ENCODE assay signal across 34 cellular contexts in genomic region chr5:21654551-21654950, GRCh38.
"Had no signal": no experiment of that assay in that cellular context is flagged by ENCODE, and none has a peak within 500 bp of the region (broad histone marks: within the 10 kb centered on the region; RNA-seq: fewer than 3 reads in every experiment).

No MANE protein-coding gene starts in this region.

- H3K4me3 Mint-ChIP-seq: activated B cell treated with CpG ODN at 0.5 μM for 24 hours; activated CD4-positive, alpha-beta memory T cell treated with anti-CD3 and anti-CD28 coated beads for 36 hours; activated CD4-positive, alpha-beta memory T cell treated with anti-CD3 and anti-CD28 coated beads, Interleukin-2, amount 10 ng/mL, durations not matched to agents 7 days and 5 days; activated CD4-positive, alpha-beta T cell treated with anti-CD3 and anti-CD28 coated beads for 36 hours; activated CD4-positive, alpha-beta T cell treated with anti-CD3 and anti-CD28 coated beads, Interleukin-2, amount 10 ng/mL, durations not matched to agents 24 days and 14 days; activated CD4-positive, alpha-beta T cell treated with anti-CD3 and anti-CD28 coated beads, Interleukin-2, amount 10 ng/mL, durations not matched to agents 7 days and 5 days; activated CD8-positive, alpha-beta memory T cell treated with anti-CD3 and anti-CD28 coated beads, Interleukin-2, amount 10 ng/mL, durations not matched to agents 7 days and 5 days; activated CD8-positive, alpha-beta T cell treated with anti-CD3 and anti-CD28 coated beads for 36 hours; activated CD8-positive, alpha-beta T cell treated with anti-CD3 and anti-CD28 coated beads, Interleukin-2, amount 10 ng/mL, durations not matched to agents 7 days and 5 days; T-cell; T-helper 1 cell treated with Interleukin-12 subunit alpha and Interleukin-12 subunit beta and Interleukin-4 antibody, amounts not matched to agents 30 μg/mL and 1 μg/mL, for 36 hours; T-helper 17 cell; T-helper 2 cell treated with Interferon-gamma antibody and Interleukin-4, amounts not matched to agents 5 μg/mL and 100 μg/mL, for 36 hours; WTC11 had no signal

- FAIRE-seq: TTC549 had no signal

- H3K9me3 Mint-ChIP-seq: activated B cell treated with CpG ODN at 0.5 μM for 24 hours; activated CD4-positive, alpha-beta T cell treated with anti-CD3 and anti-CD28 coated beads, Interleukin-2, amount 10 ng/mL, durations not matched to agents 24 days and 14 days; activated CD4-positive, alpha-beta T cell treated with anti-CD3 and anti-CD28 coated beads, Interleukin-2, amount 10 ng/mL, durations not matched to agents 7 days and 5 days; activated CD8-positive, alpha-beta T cell treated with anti-CD3 and anti-CD28 coated beads for 36 hours; T-helper 1 cell treated with Interleukin-12 subunit alpha and Interleukin-12 subunit beta and Interleukin-4 antibody, amounts not matched to agents 30 μg/mL and 1 μg/mL, for 36 hours; WTC11 had no signal

- H3K36me3 Mint-ChIP-seq: activated CD4-positive, alpha-beta memory T cell treated with anti-CD3 and anti-CD28 coated beads for 36 hours; activated CD8-positive, alpha-beta memory T cell treated with anti-CD3 and anti-CD28 coated beads, Interleukin-2, amount 10 ng/mL, durations not matched to agents 7 days and 5 days; T-cell; WTC11 had no signal

- H3K27ac ChIP-seq: VCaP, WERI-Rb-1 had no signal

- H3K4me1 Mint-ChIP-seq: activated B cell treated with CpG ODN at 0.5 μM for 24 hours; activated CD4-positive, alpha-beta memory T cell treated with anti-CD3 and anti-CD28 coated beads, Interleukin-2, amount 10 ng/mL, durations not matched to agents 7 days and 5 days; activated CD4-positive, alpha-beta T cell treated with anti-CD3 and anti-CD28 coated beads for 36 hours; activated CD4-positive, alpha-beta T cell treated with anti-CD3 and anti-CD28 coated beads, Interleukin-2, amount 10 ng/mL, durations not matched to agents 24 days and 14 days; activated CD4-positive, alpha-beta T cell treated with anti-CD3 and anti-CD28 coated beads, Interleukin-2, amount 10 ng/mL, durations not matched to agents 7 days and 5 days; activated CD8-positive, alpha-beta memory T cell treated with anti-CD3 and anti-CD28 coated beads, Interleukin-2, amount 10 ng/mL, durations not matched to agents 7 days and 5 days; T-cell; T-helper 17 cell; WTC11 had no signal

- DNase-seq: activated B cell treated with CpG ODN at 0.5 μM for 24 hours; activated CD4-positive, alpha-beta memory T cell treated with anti-CD3 and anti-CD28 coated beads for 36 hours; activated CD4-positive, alpha-beta memory T cell treated with anti-CD3 and anti-CD28 coated beads, Interleukin-2, amount 10 ng/mL, durations not matched to agents 7 days and 5 days; activated CD4-positive, alpha-beta T cell treated with anti-CD3 and anti-CD28 coated beads for 1 hour; activated CD4-positive, alpha-beta T cell treated with anti-CD3 and anti-CD28 coated beads for 36 hours; activated CD4-positive, alpha-beta T cell treated with anti-CD3 and anti-CD28 coated beads for 4 hours; activated CD4-positive, alpha-beta T cell treated with anti-CD3 and anti-CD28 coated beads for 48 hours; activated CD4-positive, alpha-beta T cell treated with anti-CD3 and anti-CD28 coated beads, Interleukin-2, amount 10 ng/mL, durations not matched to agents 24 days and 14 days; activated CD4-positive, alpha-beta T cell treated with anti-CD3 and anti-CD28 coated beads, Interleukin-2, amount 10 ng/mL, durations not matched to agents 7 days and 5 days; activated CD4-positive, alpha-beta T cell treated with anti-CD3 and anti-CD28 coated beads, Interleukin-2, amount 50 U/mL, for 1 hour; activated CD4-positive, alpha-beta T cell treated with anti-CD3 and anti-CD28 coated beads, Interleukin-2, amount 50 U/mL, for 4 hours; activated CD4-positive, alpha-beta T cell treated with anti-CD3 and anti-CD28 coated beads, Interleukin-2, amount 50 U/mL, for 48 hours; activated CD4-positive, CD25-positive, alpha-beta regulatory T cell; activated CD4-positive, CD25-positive, alpha-beta regulatory T cell treated with anti-CD3 and anti-CD28 coated beads, Interleukin-2, amount 50 U/mL, for 72 hours; activated CD8-positive, alpha-beta memory T cell treated with anti-CD3 and anti-CD28 coated beads for 24 hours; activated CD8-positive, alpha-beta memory T cell treated with anti-CD3 and anti-CD28 coated beads, Interleukin-2, amount 10 ng/mL, durations not matched to agents 7 days and 5 days; activated CD8-positive, alpha-beta memory T cell treated with anti-CD3 and anti-CD28 coated beads, Interleukin-2, amount 50 U/mL, for 4 hours; activated CD8-positive, alpha-beta memory T cell treated with anti-CD3 and anti-CD28 coated beads, Interleukin-2, amount 50 U/mL, for 48 hours; activated CD8-positive, alpha-beta T cell treated with anti-CD3 and anti-CD28 coated beads for 36 hours; activated CD8-positive, alpha-beta T cell treated with anti-CD3 and anti-CD28 coated beads, Interleukin-2, amount 10 ng/mL, durations not matched to agents 7 days and 5 days; activated T-cell treated with anti-CD3 and anti-CD28 coated beads for 4 hours; T-cell; T-helper 1 cell; T-helper 17 cell; T-helper 2 cell; T-helper 9 cell; T1000; WERI-Rb-1 had no signal

- H3K36me3 ChIP-seq: WERI-Rb-1 had no signal

- H3K27me3 Mint-ChIP-seq: activated B cell treated with CpG ODN at 0.5 μM for 24 hours; activated CD4-positive, alpha-beta memory T cell treated with anti-CD3 and anti-CD28 coated beads for 36 hours; activated CD4-positive, alpha-beta memory T cell treated with anti-CD3 and anti-CD28 coated beads, Interleukin-2, amount 10 ng/mL, durations not matched to agents 7 days and 5 days; activated CD4-positive, alpha-beta T cell treated with anti-CD3 and anti-CD28 coated beads for 36 hours; activated CD4-positive, alpha-beta T cell treated with anti-CD3 and anti-CD28 coated beads, Interleukin-2, amount 10 ng/mL, durations not matched to agents 24 days and 14 days; activated CD4-positive, alpha-beta T cell treated with anti-CD3 and anti-CD28 coated beads, Interleukin-2, amount 10 ng/mL, durations not matched to agents 7 days and 5 days; activated CD8-positive, alpha-beta memory T cell treated with anti-CD3 and anti-CD28 coated beads, Interleukin-2, amount 10 ng/mL, durations not matched to agents 7 days and 5 days; activated CD8-positive, alpha-beta T cell treated with anti-CD3 and anti-CD28 coated beads for 36 hours; T-cell; T-helper 17 cell had no signal

- H3K27ac Mint-ChIP-seq: activated B cell treated with CpG ODN at 0.5 μM for 24 hours; activated CD4-positive, alpha-beta memory T cell treated with anti-CD3 and anti-CD28 coated beads for 36 hours; activated CD4-positive, alpha-beta memory T cell treated with anti-CD3 and anti-CD28 coated beads, Interleukin-2, amount 10 ng/mL, durations not matched to agents 7 days and 5 days; activated CD4-positive, alpha-beta T cell treated with anti-CD3 and anti-CD28 coated beads for 36 hours; activated CD4-positive, alpha-beta T cell treated with anti-CD3 and anti-CD28 coated beads, Interleukin-2, amount 10 ng/mL, durations not matched to agents 24 days and 14 days; activated CD4-positive, alpha-beta T cell treated with anti-CD3 and anti-CD28 coated beads, Interleukin-2, amount 10 ng/mL, durations not matched to agents 7 days and 5 days; activated CD8-positive, alpha-beta memory T cell treated with anti-CD3 and anti-CD28 coated beads, Interleukin-2, amount 10 ng/mL, durations not matched to agents 7 days and 5 days; activated CD8-positive, alpha-beta T cell treated with anti-CD3 and anti-CD28 coated beads for 36 hours; activated CD8-positive, alpha-beta T cell treated with anti-CD3 and anti-CD28 coated beads, Interleukin-2, amount 10 ng/mL, durations not matched to agents 7 days and 5 days; T-cell; T-helper 1 cell treated with Interleukin-12 subunit alpha and Interleukin-12 subunit beta and Interleukin-4 antibody, amounts not matched to agents 30 μg/mL and 1 μg/mL, for 36 hours; T-helper 17 cell; T-helper 2 cell treated with Interferon-gamma antibody and Interleukin-4, amounts not matched to agents 5 μg/mL and 100 μg/mL, for 36 hours; WTC11 had no signal

- ATAC-seq: activated CD4-positive, alpha-beta T cell treated with anti-CD3 and anti-CD28 coated beads for 36 hours; activated CD4-positive, CD25-positive, alpha-beta regulatory T cell treated with anti-CD3 and anti-CD28 coated beads, Interleukin-2, amount 50 U/mL, for 24 hours; activated CD8-positive, alpha-beta memory T cell treated with anti-CD3 and anti-CD28 coated beads, Interleukin-2, amount 10 ng/mL, durations not matched to agents 7 days and 5 days; activated CD8-positive, alpha-beta T cell treated with anti-CD3 and anti-CD28 coated beads for 36 hours; activated CD8-positive, alpha-beta T cell treated with anti-CD3 and anti-CD28 coated beads, Interleukin-2, amount 10 ng/mL, durations not matched to agents 7 days and 5 days; T-cell; T-helper 17 cell; WTC11 had no signal
